In genomic region chr17:19362293-19363113, GRCh38 we compare ENCODE assay signal across 1 cellular context.
TF ChIP-seq lines count a peak whose summit lies in the region.

Gene B9D1, minus strand, starts transcription at chr17:19362723. Its CDS starts 154 bp downstream, at chr17:19362569.

TF ChIP-seq in HepG2, 621 proteins besides CTCF, POLR2A, EP300 and RAD21 (continued from another document):
- TF ChIP-seq ZHX1 (CRISPR knock-in tag; IDR thresholded peaks at IDR 0.05; ENCODE audit: low read depth) (peak; percentile 50; the same call in 1 of the 2 replicates), TBL1XR1 (IDR thresholded peaks at IDR 0.05; ENCODE audit: borderline replicate concordance, low read length, partially characterized antibody) (no peak), SMAD3 (CRISPR knock-in tag; IDR thresholded peaks at IDR 0.05) (0 out of 2 replicates have a peak, but pooled peaks have one; percentile 25), ZNF121 (CRISPR knock-in tag; IDR thresholded peaks at IDR 0.05) (0 out of 2 replicates have a peak, but pooled peaks have one; percentile 21), ZFX (CRISPR knock-in tag; IDR thresholded peaks at IDR 0.05; ENCODE audit: low read depth) (peak; percentile 88), BHLHE40 (IDR thresholded peaks at IDR 0.05; ENCODE audit: low read length) (peak; percentile 59; the same call in 1 of the 2 replicates), HINFP (CRISPR knock-in tag; IDR thresholded peaks at IDR 0.05; ENCODE audit: low read depth) (no peak), ZSCAN29 (CRISPR knock-in tag; conservative IDR thresholded peaks at IDR 0.05) (no peak), ZMYM3 (CRISPR knock-in tag; IDR thresholded peaks at IDR 0.05) (peak; percentile 41; the same call in 1 of the 2 replicates), ZNF691 (CRISPR knock-in tag; IDR thresholded peaks at IDR 0.05; ENCODE audit: borderline replicate concordance, low read depth) (0 out of 2 replicates have a peak, but pooled peaks have one; percentile 23)
